33 cellular contexts compared by ENCODE assay signal in the genomic region with DNA sequence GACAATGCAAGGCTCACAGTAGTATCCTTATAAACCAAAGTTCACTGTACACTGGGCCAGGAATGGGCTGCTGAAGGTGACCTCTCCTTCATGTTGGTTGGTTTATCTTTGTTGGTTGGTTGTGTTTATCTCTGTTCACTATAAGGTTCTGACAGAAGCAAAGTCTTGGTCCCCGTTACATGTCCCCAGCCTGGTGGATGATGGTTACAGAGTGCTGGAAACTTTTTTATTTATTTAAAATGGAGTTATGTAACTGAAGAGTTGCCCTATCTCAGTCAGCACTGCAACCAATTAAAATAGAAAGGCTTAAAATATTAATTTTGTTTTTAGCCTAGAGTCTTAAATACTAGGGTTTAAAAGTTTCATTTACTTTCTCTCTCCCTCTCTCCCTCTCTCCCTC.
"Had no signal": no experiment of that assay in that cellular context is flagged by ENCODE, and none has a peak within 500 bp of the region (broad histone marks: within the 10 kb centered on the region; RNA-seq: fewer than 3 reads in every experiment).

No MANE protein-coding gene starts in this region.

- H3K4me2 ChIP-seq: smooth muscle cell had no signal

- H3K27ac Mint-ChIP-seq: naive thymus-derived CD8-positive, alpha-beta T cell; natural killer cell treated with Interleukin-12 subunit alpha and Interleukin-12 subunit beta and Interleukin-15 and Interleukin-18, amount 100 ng/mL, for 72 hours; nephron progenitor cell; progenitor cell of endocrine pancreas; stimulated activated memory B cell treated with anti-CD40 and anti-IgM and Interleukin-4, amounts not matched to agents 10 μg/mL and 1 μg/mL and 100 μg/mL, for 72 hours; stimulated activated naive CD8-positive, alpha-beta T cell treated with anti-CD3 and anti-CD28 coated beads, Interleukin-15, amount 100 ng/mL, for 72 hours; type B pancreatic cell had no signal

- H3K36me3 Mint-ChIP-seq: natural killer cell treated with Interleukin-12 subunit alpha and Interleukin-12 subunit beta and Interleukin-15 and Interleukin-18, amount 100 ng/mL, for 72 hours had no signal

- H3K27me3 Mint-ChIP-seq: naive thymus-derived CD8-positive, alpha-beta T cell; progenitor cell of endocrine pancreas; stimulated activated memory B cell treated with anti-CD40 and anti-IgM and Interleukin-4, amounts not matched to agents 10 μg/mL and 1 μg/mL and 100 μg/mL, for 72 hours; stimulated activated naive CD8-positive, alpha-beta T cell treated with anti-CD3 and anti-CD28 coated beads, Interleukin-15, amount 100 ng/mL, for 72 hours; type B pancreatic cell had no signal

- H3K4me3 Mint-ChIP-seq: naive thymus-derived CD8-positive, alpha-beta T cell; natural killer cell treated with Interleukin-12 subunit alpha and Interleukin-12 subunit beta and Interleukin-15 and Interleukin-18, amount 100 ng/mL, for 72 hours; nephron progenitor cell; neural crest cell; stimulated activated memory B cell treated with anti-CD40 and anti-IgM and Interleukin-4, amounts not matched to agents 10 μg/mL and 1 μg/mL and 100 μg/mL, for 72 hours; stimulated activated naive CD8-positive, alpha-beta T cell treated with anti-CD3 and anti-CD28 coated beads, Interleukin-15, amount 100 ng/mL, for 72 hours; type B pancreatic cell had no signal

- H3K36me3 ChIP-seq: neutrophil, ovary, spleen, suprapubic skin, tibial artery, transverse colon, upper lobe of right lung, uterus had no signal

- H3K27ac ChIP-seq: neutrophil, ovary, parathyroid adenoma, psoas muscle, skin epidermis, spleen, suprapubic skin, testis, tibial artery, transverse colon, upper lobe of right lung, uterus had no signal

- H3K9ac ChIP-seq: parathyroid adenoma had no signal

- H3K4me1 ChIP-seq: parathyroid adenoma, psoas muscle, spleen, suprapubic skin, testis, tibial artery, transverse colon, upper lobe of right lung, uterus had no signal

- DNase-seq: naive thymus-derived CD8-positive, alpha-beta T cell; nephron progenitor cell; nucleus accumbens; ovary; posterior cingulate gyrus; psoas muscle; right cardiac atrium; spleen; stimulated activated CD4-positive, alpha-beta T cell treated with anti-CD3 and anti-CD28 coated beads, Interleukin-12 subunit alpha, Interleukin-12 subunit beta, amount 100 ng/mL, for 4 hours; stimulated activated CD4-positive, alpha-beta T cell treated with anti-CD3 and anti-CD28 coated beads, Interleukin-1b, Interleukin-23, amount 100 ng/mL, for 48 hours; stimulated activated CD4-positive, alpha-beta T cell treated with anti-CD3 and anti-CD28 coated beads, Interleukin-4, amount 100 ng/mL, for 1 hour; stimulated activated CD4-positive, alpha-beta T cell treated with anti-CD3 and anti-CD28 coated beads, Interleukin-4, amount 100 ng/mL, for 4 hours; stimulated activated CD8-positive, alpha-beta memory T cell treated with anti-CD3 and anti-CD28 coated beads, Interleukin-4, amount 100 ng/mL, for 48 hours; stimulated activated naive CD4-positive, alpha-beta T cell; stimulated activated naive CD8-positive, alpha-beta T cell treated with anti-CD3 and anti-CD28 coated beads, Interleukin-15, amount 100 ng/mL, for 72 hours; stimulated activated naive CD8-positive, alpha-beta T cell treated with anti-CD3 and anti-CD28 coated beads, Interleukin-15, Interleukin-2, amounts not matched to agents 100 U/mL and 50 U/mL, for 24 hours; substantia nigra; testis; tibial artery; transverse colon; upper lobe of right lung; uterus had no signal

- H2AFZ ChIP-seq: parathyroid adenoma had no signal

- H3K4me3 ChIP-seq: ovary, psoas muscle, skin epidermis, smooth muscle cell, spleen, suprapubic skin, testis, tibial artery, transverse colon, upper lobe of right lung, uterus had no signal

- H3K4me1 Mint-ChIP-seq: nephron progenitor cell; neural crest cell; stimulated activated memory B cell treated with anti-CD40 and anti-IgM and Interleukin-4, amounts not matched to agents 10 μg/mL and 1 μg/mL and 100 μg/mL, for 72 hours had no signal

- H3K79me2 ChIP-seq: parathyroid adenoma had no signal

- H3K9me3 Mint-ChIP-seq: type B pancreatic cell had no signal

- ATAC-seq: naive thymus-derived CD8-positive, alpha-beta T cell; natural killer cell treated with Interleukin-12 subunit alpha and Interleukin-12 subunit beta and Interleukin-15 and Interleukin-18, amount 100 ng/mL, for 72 hours; right cardiac atrium; sciatic nerve; stimulated activated memory B cell treated with anti-CD40 and anti-IgM and Interleukin-4, amounts not matched to agents 10 μg/mL and 1 μg/mL and 100 μg/mL, for 72 hours; stimulated activated naive CD8-positive, alpha-beta T cell treated with anti-CD3 and anti-CD28 coated beads, Interleukin-15, amount 100 ng/mL, for 72 hours; stimulated activated naive CD8-positive, alpha-beta T cell treated with anti-CD3 and anti-CD28 coated beads, Interleukin-15, Interleukin-2, amounts not matched to agents 100 U/mL and 50 U/mL, for 24 hours; upper lobe of right lung had no signal

- H3K27me3 ChIP-seq: neutrophil, ovary, spleen, suprapubic skin, testis, tibial artery, transverse colon, upper lobe of right lung, uterus had no signal

- H3K9me3 ChIP-seq: neutrophil, ovary, psoas muscle, suprapubic skin, testis, tibial artery, transverse colon, upper lobe of right lung, uterus had no signal
